In genomic region chr7:66734006-66734405, GRCh38 we compare ENCODE assay signal across 9 cellular contexts.
"Had no signal": no experiment of that assay in that cellular context is flagged by ENCODE, and none has a peak within 500 bp of the region (broad histone marks: within the 10 kb centered on the region; RNA-seq: fewer than 3 reads in every experiment).

No MANE protein-coding gene starts in this region.

- H3K4me3 Mint-ChIP-seq: HFFc6, IgD-negative memory B cell had no signal

- ATAC-seq: HCT116, HepG2 had no signal

- H3K9me3 ChIP-seq: HAP-1 had no signal

- FAIRE-seq: HepG2 had no signal

- H3K4me3 ChIP-seq: GM23248, HAP-1 had no signal

- H3K27me3 Mint-ChIP-seq: IgD-negative memory B cell had no signal

- DNase-seq: GM23248, GOT3, H7, HFFc6, KG1 had no signal

- H3K27ac Mint-ChIP-seq: HFFc6 had no signal
